In genomic region chr1:117116784-117117130, GRCh38 we compare ENCODE assay signal across 22 cellular contexts.
"Had no signal": no experiment of that assay in that cellular context is flagged by ENCODE, and none has a peak within 500 bp of the region (broad histone marks: within the 10 kb centered on the region; RNA-seq: fewer than 3 reads in every experiment).

No MANE protein-coding gene starts in this region.

- H3K4me1 ChIP-seq: colonic mucosa had no signal

- DNase-seq: colonic mucosa; dermis blood vessel endothelial cell; esophagus squamous epithelium; foreskin fibroblast; head of caudate nucleus; kidney; left cardiac atrium; left ventricle myocardium inferior; lower lobe of right lung; midbrain; sigmoid colon; small intestine; stimulated activated CD4-positive, alpha-beta T cell treated with anti-CD3 and anti-CD28 coated beads, Interleukin-12 subunit alpha, Interleukin-12 subunit beta, amount 100 ng/mL, for 4 hours; stimulated activated naive CD4-positive, alpha-beta T cell; stomach; substantia nigra; transverse colon had no signal

- H3K9me3 Mint-ChIP-seq: memory B cell; natural killer cell treated with Interleukin-12 subunit alpha and Interleukin-12 subunit beta and Interleukin-15 and Interleukin-18, amount 100 ng/mL, for 72 hours had no signal

- H3K27me3 Mint-ChIP-seq: memory B cell had no signal

- H3K9me3 ChIP-seq: colonic mucosa, esophagus squamous epithelium, left ventricle myocardium inferior, lower lobe of right lung, right atrium auricular region, sigmoid colon, stomach, thoracic aorta, transverse colon had no signal

- H3K4me3 Mint-ChIP-seq: memory B cell; natural killer cell treated with Interleukin-12 subunit alpha and Interleukin-12 subunit beta and Interleukin-15 and Interleukin-18, amount 100 ng/mL, for 72 hours had no signal

- H3K27me3 ChIP-seq: colonic mucosa, esophagus squamous epithelium, hepatocyte, right atrium auricular region, sigmoid colon, stomach, transverse colon had no signal

- H3K4me3 ChIP-seq: colonic mucosa, esophagus squamous epithelium, hepatocyte, left ventricle myocardium inferior, lower lobe of right lung, right atrium auricular region, sigmoid colon, stomach, thoracic aorta, transverse colon had no signal

- ATAC-seq: left cardiac atrium; lower lobe of right lung; natural killer cell treated with Interleukin-12 subunit alpha and Interleukin-12 subunit beta and Interleukin-15 and Interleukin-18, amount 100 ng/mL, for 72 hours had no signal

- H3K27ac ChIP-seq: colonic mucosa, esophagus squamous epithelium, hepatocyte, left ventricle myocardium inferior, lower lobe of right lung, sigmoid colon, stomach, thoracic aorta, transverse colon had no signal

- H3K27ac Mint-ChIP-seq: memory B cell; natural killer cell treated with Interleukin-12 subunit alpha and Interleukin-12 subunit beta and Interleukin-15 and Interleukin-18, amount 100 ng/mL, for 72 hours had no signal

- H3K36me3 Mint-ChIP-seq: memory B cell; natural killer cell treated with Interleukin-12 subunit alpha and Interleukin-12 subunit beta and Interleukin-15 and Interleukin-18, amount 100 ng/mL, for 72 hours had no signal

- H3K36me3 ChIP-seq: colonic mucosa, lower lobe of right lung, transverse colon had no signal
